Comparison of ENCODE assay signal across 12 cellular contexts in genomic region chr2:237591021-237591370, GRCh38. TPM values are rescaled to one million over a fixed set of nuclear protein-coding genes. Genes with fewer than 3 reads are reported as not detected.
DNase-seq lines count a peak whose midpoint lies in the region; ATAC-seq and TF ChIP-seq lines count a peak whose summit lies in the region.
"Had no signal": no experiment of that assay in that cellular context is flagged by ENCODE, and none has a peak within 500 bp of the region (broad histone marks: within the 10 kb centered on the region; RNA-seq: fewer than 3 reads in every experiment).

No MANE protein-coding gene starts in this region.

- peak; percentile 42 to 79 for DNase-seq in NCI-H526 (lab: John Stamatoyannopoulos, UW)
- DNase-seq in NCI-H526 treated with DMSO at 0.1 percent for 48 hours (lab: John Stamatoyannopoulos, UW) = no peak
- peak; percentile 18 for DNase-seq in SHP77 treated with DMSO at 0.1 percent for 48 hours (lab: John Stamatoyannopoulos, UW)
- DNase-seq in islet precursor cell = peak; percentile 83
- no peak for DNase-seq in tibial nerve (ENCODE audit: low spot score in 2 of 2)
- no peak for DNase-seq in heart right ventricle
- DNase-seq in substantia nigra (lab: John Stamatoyannopoulos, UW) = no peak
- DNase-seq in HPDE6-E6E7 (ENCODE audit: extremely low spot score) = no peak
- DNase-seq: activated CD4-positive, alpha-beta T cell treated with anti-CD3 and anti-CD28 coated beads, Interleukin-2, amount 50 U/mL, for 1 hour; amygdala had no signal

- H3K4me1 ChIP-seq in tibial nerve = peaks cover 0 to 16% (median 5%) of the 10 kb centered on the region in 4 donors
- peaks cover 10 to 51% (median 26%) of the 10 kb centered on the region in 9 donors for H3K4me1 ChIP-seq in heart right ventricle

- no peak for ATAC-seq in heart right ventricle

- H3K27me3 ChIP-seq in tibial nerve (no peaks in the 10 kb centered on the region), heart right ventricle (no peaks in the 10 kb centered on the region)
- H3K27me3 ChIP-seq: ovary had no signal

- TF ChIP-seq EP300 in tibial nerve (IDR thresholded peaks at IDR 0.05) = no peak

- WGBS in tibial nerve, 2 donors = 46 to 55% methylated on average over 4 of the region's 4 CpGs
- 64 to 88% methylated on average over 4 of the region's 4 CpGs for WGBS in heart right ventricle, 2 donors

- intact Hi-C loops in heart right ventricle (cut with DNase I) = loop anchor here in 2 of 10 donors (5.0 to 10.0 kb wide), 2 partner anchors 74 to 81 kb away; no protein-coding TSS in a partner anchor

- H3K9me3 ChIP-seq in tibial nerve (peaks cover 0 to 6% (median 0%) of the 10 kb centered on the region in 4 donors), heart right ventricle (no peaks in the 10 kb centered on the region)
- H3K9me3 ChIP-seq: ovary had no signal

- H3K4me3 ChIP-seq in tibial nerve (peak overlapping the region in 1 of 4 donors; percentile 9), heart right ventricle (peak overlapping the region in 1 of 10 donors; percentile 4)
- H3K4me3 ChIP-seq: ovary had no signal

- H3K36me3 ChIP-seq in tibial nerve (no peaks in the 10 kb centered on the region), heart right ventricle (no peaks in the 10 kb centered on the region)
- H3K36me3 ChIP-seq: ovary had no signal

- H3K27ac ChIP-seq in tibial nerve = peak overlapping the region in 3 of 4 donors; percentile 5 to 44 (median 32)
- peak overlapping the region in 3 of 10 donors; percentile 39 to 43 (median 41) for H3K27ac ChIP-seq in heart right ventricle
- no peak overlapping the region for H3K27ac ChIP-seq in substantia nigra (ENCODE audit: low read depth, low read length, poor library complexity, severe bottlenecking)
- H3K27ac ChIP-seq: ovary had no signal

- TF ChIP-seq POLR2A in tibial nerve (IDR thresholded peaks at IDR 0.05) = no peak

- TF ChIP-seq CTCF in tibial nerve (IDR thresholded peaks at IDR 0.05) = no peak
- TF ChIP-seq CTCF in heart right ventricle (IDR thresholded peaks at IDR 0.05) = no peak

RNA-seq across cellular contexts. Expression of gene RAB17, which starts 0.5 kb away (rescaled TPM):
- 1 to 10 TPM in 1 of 4 donors, under 1 TPM in 1, not detected in 2; 0.63 to 2.1 TPM for total RNA-seq in tibial nerve
- 1 to 10 TPM; 1.9 to 6.9 (median 4.6) TPM for total RNA-seq in heart right ventricle
- 1 to 10 TPM; 4.8 to 7.6 TPM for polyA plus RNA-seq in heart right ventricle

RNA-seq across cellular contexts. Expression of gene PRLH, which starts 24.6 kb away (rescaled TPM):
- total RNA-seq in tibial nerve (not detected), heart right ventricle (not detected)
- not detected for polyA plus RNA-seq in heart right ventricle
- total RNA-seq: frontal cortex, ovary had no signal
- polyA plus RNA-seq: ovary had no signal

RNA-seq across cellular contexts. Expression of gene LRRFIP1, which starts 36.4 kb away (rescaled TPM):
- 10 to 100 TPM; 51.5 to 95.4 (median 65.6) TPM for total RNA-seq in tibial nerve
- 100 to 1,000 TPM in 9 of 10 donors, 10 to 100 TPM in 1; 91.5 to 132 (median 112) TPM for total RNA-seq in heart right ventricle
- 100 to 1,000 TPM; 103 to 111 TPM for polyA plus RNA-seq in heart right ventricle

Comparison
In these comparisons a context has a peak if more than half of its experiments do, and no peak if none do; other contexts are left out.
1. DNase-seq: peak in NCI-H526 (2 of 2), SHP77 treated with DMSO at 0.1 percent for 48 hours (single experiment) and islet precursor cell (single experiment); none in NCI-H526 treated with DMSO at 0.1 percent for 48 hours (single experiment), tibial nerve (0 of 2), heart right ventricle (0 of 2), substantia nigra (0 of 49) and HPDE6-E6E7 (single experiment).